In genomic region chr11:74683279-74683871, GRCh38 we compare ENCODE assay signal across 9 cellular contexts. TPM values are rescaled to one million over a fixed set of nuclear protein-coding genes. Genes with fewer than 3 reads are reported as not detected.
DNase-seq lines count a peak whose midpoint lies in the region; ATAC-seq, FAIRE-seq and TF ChIP-seq lines count a peak whose summit lies in the region.
"Had no signal": no experiment of that assay in that cellular context is flagged by ENCODE, and none has a peak within 500 bp of the region (broad histone marks: within the 10 kb centered on the region; RNA-seq: fewer than 3 reads in every experiment).

No MANE protein-coding gene starts in this region.

- no peak for FAIRE-seq in H1 (lab: Jason Lieb, UNC)

- no peaks in the 10 kb centered on the region for H3K36me3 Mint-ChIP-seq in activated naive CD4-positive, alpha-beta T cell treated with anti-CD3 and anti-CD28 coated beads for 36 hours (ENCODE audit: low read depth)

- H3K18ac ChIP-seq in H1 (ENCODE audit: extremely low read depth, low read length): no peak overlapping the region

- peak overlapping the region; percentile 23; the same call in 1 of the 2 replicates for H2AFZ ChIP-seq in MM.1S (ENCODE audit: low read length)
- peak overlapping the region; percentile 96; the same call in 1 of the 2 replicates for H2AFZ ChIP-seq in H1 (ENCODE audit: low read length)

- H4K20me1 ChIP-seq in MM.1S (ENCODE audit: insufficient read depth, low read length) (no peaks in the 10 kb centered on the region), H1 (replicated peaks in 1 of 2; ENCODE audit: control insufficient read depth in 1 of 2, insufficient read depth in 2 of 2, low read length in 2 of 2) (no peaks in the 10 kb centered on the region)

- H3K4me2 ChIP-seq in MM.1S (ENCODE audit: low read depth, low read length): peak overlapping the region; percentile 15; the same call in 1 of the 2 replicates
- peak overlapping the region; percentile 49 to 72 for H3K4me2 ChIP-seq in H1 (ENCODE audit: insufficient read depth in 1 of 2, low read depth in 2 of 2, low read length in 2 of 2)

- no peak overlapping the region for H3K56ac ChIP-seq in H1 (replicated peaks; ENCODE audit: insufficient read length, low read depth, low read length)

- TF ChIP-seq CTCF in MM.1S (IDR thresholded peaks at IDR 0.05; ENCODE audit: low read length): peak; percentile 15; the same call in 1 of the 2 replicates
- TF ChIP-seq CTCF in H1 (IDR thresholded peaks at IDR 0.05; ENCODE audit: control extremely low read depth in 1 of 3, insufficient read depth in 1 of 3, low read depth in 1 of 3, low read length in 3 of 3): peak in 2 of 3 experiments; percentile 9 to 29; a peak in 1 of 4 replicates
- TF ChIP-seq CTCF in lower leg skin (IDR thresholded peaks at IDR 0.05): no peak
- TF ChIP-seq CTCF in testis (IDR thresholded peaks at IDR 0.05): peak; percentile 17 to 52 (median 19)

- peak overlapping the region; percentile 81; the same call in 1 of the 2 replicates for H4K8ac ChIP-seq in H1 (ENCODE audit: extremely low read depth, insufficient read depth, low read length)

- TF ChIP-seq POLR2A in H1 (IDR thresholded peaks at IDR 0.05; ENCODE audit: control extremely low read depth in 1 of 2, low read depth in 2 of 2, low read length in 2 of 2): no peak
- TF ChIP-seq POLR2A in lower leg skin (IDR thresholded peaks at IDR 0.05): no peak
- no peak for TF ChIP-seq POLR2A in testis (IDR thresholded peaks at IDR 0.05)

- peaks cover 2% of the 10 kb centered on the region for H3K4me1 Mint-ChIP-seq in activated naive CD4-positive, alpha-beta T cell treated with anti-CD3 and anti-CD28 coated beads for 36 hours (ENCODE audit: low read depth)

- H3K14ac ChIP-seq in H1 (ENCODE audit: insufficient read length): no peak overlapping the region

- no peak overlapping the region for H3K23ac ChIP-seq in H1 (ENCODE audit: insufficient read length)

- intact Hi-C loops in lower leg skin (cut with DNase I; ENCODE audit: low total_unique reads): no loop called here
- intact Hi-C loops in testis (cut with DNase I; ENCODE audit: low total_unique reads): loop anchor here (5.0 kb wide), 1 partner anchor 51 kb away; no protein-coding TSS in a partner anchor
- intact Hi-C loops in activated naive CD4-positive, alpha-beta T cell treated with anti-CD3 and anti-CD28 coated beads for 36 hours (cut with micrococcal nuclease): no loop called here

- H2BK15ac ChIP-seq in H1 (ENCODE audit: low read length): no peak overlapping the region

- H4K91ac ChIP-seq in H1 (replicated peaks; ENCODE audit: insufficient read length, low read length): no peak overlapping the region

- H3K9me2 ChIP-seq in MM.1S (replicated peaks; ENCODE audit: insufficient read depth, low read length): no peaks in the 10 kb centered on the region

- H2BK5ac ChIP-seq in H1 (ENCODE audit: low read depth, low read length): no peak overlapping the region

- H3K79me2 ChIP-seq in MM.1S (ENCODE audit: low read length) (no peaks in the 10 kb centered on the region), H1 (ENCODE audit: control insufficient read depth in 1 of 2, insufficient read depth in 2 of 2, low read length in 2 of 2) (no peaks in the 10 kb centered on the region)

- POLR2A ChIA-PET in H1 (lab: Charles Lee; ENCODE audit: partially characterized antibody): interaction anchor here (1.7 kb wide), 1 partner anchor 49 kb away, joined by 4 read pairs; the partner anchor contains the start of gene CHRDL2

- H3K9ac ChIP-seq in MM.1S (ENCODE audit: low read length) (no peak overlapping the region), H1 (replicated peaks in 1 of 4; ENCODE audit: extremely low read depth in 1 of 4, low read depth in 3 of 4, low read length in 3 of 4) (peak overlapping the region in 3 of 4 experiments; percentile 36 to 58 (median 45); a peak in 5 of 7 replicates)

- H3K27me3 ChIP-seq in MM.1S (replicated peaks; ENCODE audit: insufficient read depth, low read length): no peaks in the 10 kb centered on the region
- H3K27me3 ChIP-seq in H1 (replicated peaks in 1 of 4; ENCODE audit: control insufficient read depth in 3 of 4, extremely low read depth in 1 of 4, insufficient read depth in 3 of 4, low read length in 3 of 4): peaks cover 0 to 12% (median 7%) of the 10 kb centered on the region in 4 experiments; a peak in 5 of 7 replicates
- H3K27me3 ChIP-seq in testis: no peaks in the 10 kb centered on the region

- H3K36me3 ChIP-seq in MM.1S (replicated peaks; ENCODE audit: insufficient read depth, low read length) (no peaks in the 10 kb centered on the region), H1 (ENCODE audit: control insufficient read depth in 2 of 4, insufficient read depth in 4 of 4, low read length in 3 of 4) (no peaks in the 10 kb centered on the region), testis (ENCODE audit: low read depth, missing control alignments) (no peaks in the 10 kb centered on the region)

- DNase-seq in MM.1S (no peak), H1 (ENCODE audit: low read depth in 1 of 2, low spot score in 2 of 2) (peak in 1 of 2 experiments; percentile 75), lower leg skin (ENCODE audit: low spot score in 2 of 2) (peak in 1 of 2 donors; percentile 85), testis (peak; percentile 30), HCEC 1CT (no peak)
- no peak for DNase-seq in activated naive CD4-positive, alpha-beta T cell treated with anti-CD3 and anti-CD28 coated beads for 36 hours

- no peaks in the 10 kb centered on the region for H3K79me1 ChIP-seq in H1 (ENCODE audit: low read depth, low read length)

- H2BK12ac ChIP-seq in H1 (ENCODE audit: low read depth, low read length): 0 out of 2 replicates have a peak overlapping the region, but pooled peaks have one; percentile 43

- no peak overlapping the region for H2BK120ac ChIP-seq in H1 (replicated peaks; ENCODE audit: low read depth, low read length)

- H3K9me3 Mint-ChIP-seq in activated naive CD4-positive, alpha-beta T cell treated with anti-CD3 and anti-CD28 coated beads for 36 hours: no peaks in the 10 kb centered on the region

- no peak overlapping the region for H3K4ac ChIP-seq in H1 (replicated peaks; ENCODE audit: insufficient read length, low read depth, low read length)

- CTCF ChIA-PET in H1 (lab: Charles Lee; ENCODE audit: partially characterized antibody): interaction anchor here (0.5 to 10.2 kb wide), 14 partner anchors 8 to 1765 kb away, joined by 3 to 72 read pairs (median 3); no protein-coding TSS in a partner anchor
- CTCF ChIA-PET in activated naive CD4-positive, alpha-beta T cell treated with anti-CD3 and anti-CD28 coated beads for 36 hours (lab: Charles Lee): no interaction called here

- no peaks in the 10 kb centered on the region for H3F3A ChIP-seq in MM.1S (ENCODE audit: insufficient read depth, low read length)

- no peak for ATAC-seq in GM21515 (IDR thresholded peaks at IDR 0.05; ENCODE audit: unreplicated experiment)

- no peaks in the 10 kb centered on the region for H3K23me2 ChIP-seq in H1 (ENCODE audit: low read depth, low read length)

- TF ChIP-seq EP300 in H1 (IDR thresholded peaks at IDR 0.05; ENCODE audit: borderline replicate concordance in 1 of 2, low read depth in 2 of 2, low read length in 2 of 2): no peak

- H3K9me3 ChIP-seq in MM.1S (replicated peaks; ENCODE audit: insufficient read depth, low read length): no peaks in the 10 kb centered on the region
- H3K9me3 ChIP-seq in H1 (ENCODE audit: insufficient read depth in 2 of 2, low read depth in 1 of 2, low read length in 1 of 2): no peaks in the 10 kb centered on the region
- H3K9me3 ChIP-seq in testis: no peaks in the 10 kb centered on the region

- H3K27ac ChIP-seq in MM.1S (ENCODE audit: low read length): no peak overlapping the region
- no peak overlapping the region for H3K27ac ChIP-seq in H1 (ENCODE audit: low read depth, low read length)
- no peak overlapping the region for H3K27ac ChIP-seq in testis

- no peak overlapping the region for H3K27ac Mint-ChIP-seq in activated naive CD4-positive, alpha-beta T cell treated with anti-CD3 and anti-CD28 coated beads for 36 hours

- H4K5ac ChIP-seq in H1 (ENCODE audit: insufficient read length, low read depth, low read length): no peak overlapping the region

- no peak overlapping the region for H3K4me3 Mint-ChIP-seq in activated naive CD4-positive, alpha-beta T cell treated with anti-CD3 and anti-CD28 coated beads for 36 hours

- peaks cover 19% of the 10 kb centered on the region for H3K27me3 Mint-ChIP-seq in activated naive CD4-positive, alpha-beta T cell treated with anti-CD3 and anti-CD28 coated beads for 36 hours (ENCODE audit: low read depth)

- H3K4me3 ChIP-seq in MM.1S (ENCODE audit: low read length) (no peak overlapping the region), H1 (ENCODE audit: extremely low read depth in 1 of 4, insufficient read depth in 2 of 4, low read depth in 3 of 4, low read length in 4 of 4) (peak overlapping the region; percentile 40 to 64 (median 45)), lower leg skin (ENCODE audit: low read depth, poor library complexity, severe bottlenecking) (peak overlapping the region; percentile 8), testis (peak overlapping the region; percentile 49 to 56)

- no peak overlapping the region for H2BK20ac ChIP-seq in H1 (ENCODE audit: low read length)

- no peaks in the 10 kb centered on the region for H3K4me1 ChIP-seq in MM.1S (ENCODE audit: low read length)
- peaks cover 5 to 8% (median 7%) of the 10 kb centered on the region in 4 experiments; a peak in 6 of 7 replicates for H3K4me1 ChIP-seq in H1 (replicated peaks in 1 of 4; ENCODE audit: control insufficient read depth in 3 of 4, insufficient read depth in 4 of 4, low read length in 3 of 4)
- peaks cover 3% of the 10 kb centered on the region for H3K4me1 ChIP-seq in testis

- H2AK5ac ChIP-seq in H1 (ENCODE audit: low read depth, low read length): no peak overlapping the region

- no peak for TF ChIP-seq RAD21 in H1 (IDR thresholded peaks at IDR 0.05 in 1 of 2, conservative IDR thresholded peaks at IDR 0.05 in 1 of 2; ENCODE audit: low read depth in 2 of 2, low read length in 2 of 2)

- WGBS in H1 (ENCODE audit: extremely low coverage in 1 of 2, insufficient coverage in 1 of 2, insufficient read length in 1 of 2, insufficient replicate concordance in 2 of 2, low coverage in 1 of 2, low lambda C conversion rate in 2 of 2, missing lambda C conversion rate in 1 of 2), 2 experiments: 7% methylated on average over 34 of the region's 59 CpGs; no CpG with 5 or more reads in 1 of the 2 experiments
- 5 to 11% methylated on average over 5 to 53 of the region's 59 CpGs for WGBS in lower leg skin, 2 donors
- 2 to 6% methylated on average over 25 to 58 of the region's 59 CpGs for WGBS in testis, 2 donors

RNA-seq across cellular contexts. Expression of gene CHRDL2, which starts 47.9 kb away (rescaled TPM):
- total RNA-seq in H1 (2021; fragmentation: NEBNext Ultra II Directional; extraction: Animal tissue kit (Norgen Biotek cat#: 25700)): 0.25 and 0.48 TPM in 2 replicates
- polyA plus RNA-seq in H1 (2011; rRNA removed) (0.26 and 0.49 TPM in 2 replicates), testis (ENCODE audit: insufficient read depth, low read depth, low replicate concordance) (12.0 TPM)
- polyA plus RNA-seq in H1 (2011; cell fraction: cytosol; rRNA removed): 0.18 TPM
- polyA plus RNA-seq in H1 (2011; cell fraction: nucleus; rRNA removed): 0.24 TPM
- 0.40 to 1.0 TPM (median 0.56 TPM) in 4 replicates for polyA plus RNA-seq in H1 (2012, experiment 1 of 2)
- polyA plus RNA-seq in H1 (2012, experiment 2 of 2): 0.58 TPM
- 1.2 TPM for polyA plus RNA-seq in H1 (2013, experiment 1 of 2)
- 0.52 TPM for polyA plus RNA-seq in H1 (2013, experiment 2 of 2)
- polyA minus RNA-seq in H1 (2011; rRNA and poly(A)+ RNA removed): 0.09 and 0.34 TPM in 2 replicates
- not detected for polyA minus RNA-seq in H1 (2011; cell fraction: cytosol; rRNA and poly(A)+ RNA removed)
- polyA minus RNA-seq in H1 (2011; cell fraction: nucleus; rRNA and poly(A)+ RNA removed): 0.40 TPM
- total RNA-seq in lower leg skin (not detected), testis (1 to 10 TPM; 3.5 to 5.3 TPM)
- not detected for total RNA-seq in activated naive CD4-positive, alpha-beta T cell treated with anti-CD3 and anti-CD28 coated beads for 36 hours
- total RNA-seq: glomerular endothelial cell, M059J had no signal

Comparison
In these comparisons a context has a peak if more than half of its experiments do, and no peak if none do; other contexts are left out.
1. CTCF ChIP-seq: peak in MM.1S (single experiment), H1 (2 of 3) and testis (3 of 3); none in lower leg skin (0 of 3).